ENCODE assay signal across 14 cellular contexts in genomic region chr16:75104836-75105235, GRCh38. TPM values are rescaled to one million over a fixed set of nuclear protein-coding genes. Genes with fewer than 3 reads are reported as not detected.
DNase-seq lines count a peak whose midpoint lies in the region; ATAC-seq and TF ChIP-seq lines count a peak whose summit lies in the region.
"Had no signal": no experiment of that assay in that cellular context is flagged by ENCODE, and none has a peak within 500 bp of the region (broad histone marks: within the 10 kb centered on the region; RNA-seq: fewer than 3 reads in every experiment).

No MANE protein-coding gene starts in this region.

- H4K20me1 ChIP-seq in OCI-LY7 (ENCODE audit: insufficient read depth, low read length), result no peaks in the 10 kb centered on the region

- H3K4me3 ChIP-seq in OCI-LY7 (ENCODE audit: low read depth, low read length, poor library complexity, severe bottlenecking) (no peak overlapping the region), spleen (no peak overlapping the region)
- H3K4me3 ChIP-seq: testis had no signal

- H3K27me3 Mint-ChIP-seq in CD14-positive monocyte (ENCODE audit: low read depth in 3 of 3), result peaks cover 0 to 1% (median 1%) of the 10 kb centered on the region in 3 donors

- H3K79me2 ChIP-seq in OCI-LY7 (ENCODE audit: insufficient read depth, low read depth, low read length), result no peaks in the 10 kb centered on the region

- H3K4me1 Mint-ChIP-seq in CD14-positive monocyte, result peaks cover 69% of the 10 kb centered on the region

- POLR2A ChIA-PET in OCI-LY7 (lab: Charles Lee), result interaction anchor here (0.6 to 1.5 kb wide), 4 partner anchors 15 to 273 kb away, joined by 3 to 5 read pairs (median 3); partner anchors contain the start of gene WDR59

- H3K36me3 ChIP-seq in OCI-LY7 (ENCODE audit: insufficient read depth, low read length), result no peaks in the 10 kb centered on the region
- no peaks in the 10 kb centered on the region for H3K36me3 ChIP-seq in spleen

- BruUV-seq in OCI-LY7 (replicated peaks; lab: Mats Ljungman, UMichigan), result no TSS peak

- no peak for TF ChIP-seq POLR2A in spleen (IDR thresholded peaks at IDR 0.05)

- H3K27ac Mint-ChIP-seq in CD14-positive monocyte, result peak overlapping the region; percentile 90 to 96 (median 93)
- H3K27ac Mint-ChIP-seq: activated B cell treated with CpG ODN at 0.5 μM for 24 hours had no signal

- peaks cover 56% of the 10 kb centered on the region for H3K4me1 ChIP-seq in OCI-LY7 (ENCODE audit: insufficient read depth, low read length, poor library complexity, severe bottlenecking)
- H3K4me1 ChIP-seq in spleen, result peaks cover 15 to 67% (median 36%) of the 10 kb centered on the region in 6 donors

- no peak overlapping the region for H2AFZ ChIP-seq in OCI-LY7 (ENCODE audit: low read length)

- H3K9me3 Mint-ChIP-seq in CD14-positive monocyte, result no peaks in the 10 kb centered on the region

- H3K9me2 ChIP-seq in OCI-LY7 (ENCODE audit: insufficient read depth, low read length), result no peaks in the 10 kb centered on the region

- no peak for TF ChIP-seq CTCF in CD14-positive monocyte (IDR thresholded peaks at IDR 0.05)
- TF ChIP-seq CTCF in OCI-LY7 (conservative IDR thresholded peaks at IDR 0.05; ENCODE audit: low read length), result no peak
- no peak for TF ChIP-seq CTCF in spleen (IDR thresholded peaks at IDR 0.05 in 8 of 11, conservative IDR thresholded peaks at IDR 0.05 in 3 of 11)

- intact Hi-C loops in CD14-positive monocyte (cut with micrococcal nuclease), result no loop called here
- intact Hi-C loops in OCI-LY7 (cut with micrococcal nuclease; ENCODE audit: unreplicated experiment), result no loop called here
- intact Hi-C loops in spleen (cut with DNase I; ENCODE audit: low total_unique reads), result no loop called here

- 88 to 98% (median 95%) methylated on average over 11 of the region's 11 CpGs for WGBS in spleen, 5 donors

- peak overlapping the region; percentile 59 for H3K4me2 ChIP-seq in OCI-LY7 (ENCODE audit: low read length)

- no peak for ATAC-seq in HG02610 (IDR thresholded peaks at IDR 0.05; ENCODE audit: unreplicated experiment)
- ATAC-seq: PC-3 had no signal

- H3K27ac ChIP-seq in OCI-LY7 (ENCODE audit: low read depth, low read length, poor library complexity, severe bottlenecking) (no peak overlapping the region), spleen (peak overlapping the region in 5 of 8 donors; percentile 52 to 85 (median 75))
- H3K27ac ChIP-seq: testis had no signal

- DNase-seq in CD14-positive monocyte (ENCODE audit: low spot score) (no peak), OCI-LY7 (ENCODE audit: low spot score) (no peak), iPS-NIHi7 (ENCODE audit: extremely low spot score) (peak; percentile 3), spleen (peak; percentile 71), NCI-H1105 treated with DMSO at 0.1 percent for 48 hours (lab: John Stamatoyannopoulos, UW) (no peak), hepatic stellate cell (ENCODE audit: low spot score) (no peak), SHP77 treated with DMSO at 0.1 percent for 48 hours (lab: John Stamatoyannopoulos, UW) (no peak)
- DNase-seq: activated B cell treated with CpG ODN at 0.5 μM for 24 hours, NCI-H1417, occipital lobe, PC-3, SW 1271, testis had no signal

- peak overlapping the region in 1 of 2 donors; percentile 71 for H3K4me3 Mint-ChIP-seq in CD14-positive monocyte
- H3K4me3 Mint-ChIP-seq: activated B cell treated with CpG ODN at 0.5 μM for 24 hours had no signal

- CTCF ChIA-PET in OCI-LY7 (lab: Charles Lee; ENCODE audit: unreplicated experiment), result interaction anchor here (0.6 to 1.5 kb wide), 2 partner anchors 8 to 30 kb away, joined by 3 to 5 read pairs; no protein-coding TSS in a partner anchor

- H3K9me3 ChIP-seq in OCI-LY7 (ENCODE audit: low read length) (no peaks in the 10 kb centered on the region), spleen (no peaks in the 10 kb centered on the region)
- H3K9me3 ChIP-seq: testis had no signal

- H3K27me3 ChIP-seq in spleen (replicated peaks in 1 of 7), result peaks cover 0 to 79% (median 0%) of the 10 kb centered on the region in 7 donors
- H3K27me3 ChIP-seq: testis had no signal

- H3K36me3 Mint-ChIP-seq in CD14-positive monocyte, result peaks cover 14 to 40% of the 10 kb centered on the region in 2 donors

RNA-seq across cellular contexts. Expression of gene LDHD, which starts 11.7 kb away (rescaled TPM):
- polyA plus RNA-seq in CD14-positive monocyte (1 to 10 TPM; 3.7 to 5.4 TPM), spleen (1 to 10 TPM in 1 of 3 donors, under 1 TPM in 2; 0.53 to 1.1 (median 0.57) TPM)
- total RNA-seq in OCI-LY7 (2014; rRNA removed; shearing (Covaris generic)), result 0.09 and 0.67 TPM in 2 replicates
- total RNA-seq in OCI-LY7 (2022) (0.48 and 0.83 TPM in 2 replicates), spleen (1 to 10 TPM in 5 of 7 donors, under 1 TPM in 2; 0.76 to 3.3 (median 1.5) TPM)
- total RNA-seq: activated B cell treated with CpG ODN at 0.5 μM for 24 hours had no signal

RNA-seq across cellular contexts. Expression of gene ZFP1, which starts 43.5 kb away (rescaled TPM):
- 1 to 10 TPM; 3.4 to 4.0 TPM for polyA plus RNA-seq in CD14-positive monocyte
- 17.3 and 25.0 TPM in 2 replicates for total RNA-seq in OCI-LY7 (2014; rRNA removed; shearing (Covaris generic))
- total RNA-seq in OCI-LY7 (2022), result 23.0 and 23.9 TPM in 2 replicates
- total RNA-seq in spleen, result 10 to 100 TPM in 1 of 7 donors, 1 to 10 TPM in 6; 8.3 to 11.4 (median 9.1) TPM
- polyA plus RNA-seq in spleen, result 1 to 10 TPM; 3.1 to 4.2 (median 3.6) TPM

Comparison
In these comparisons a context has a peak if more than half of its experiments do, and no peak if none do; other contexts are left out.
1. DNase-seq: peak in iPS-NIHi7 (single experiment) and spleen (single experiment); none in CD14-positive monocyte (single experiment), OCI-LY7 (single experiment), NCI-H1105 treated with DMSO at 0.1 percent for 48 hours (single experiment), hepatic stellate cell (single experiment) and SHP77 treated with DMSO at 0.1 percent for 48 hours (single experiment).